In genomic region chr16:85303354-85303883, GRCh38 we compare ENCODE assay signal across 8 cellular contexts.
DNase-seq lines count a peak whose midpoint lies in the region; ATAC-seq and TF ChIP-seq lines count a peak whose summit lies in the region.

No MANE protein-coding gene starts in this region.

- H3K4me3 ChIP-seq in GM23248: no peak overlapping the region

- no peaks in the 10 kb centered on the region for H3K9me2 ChIP-seq in GM23248 (ENCODE audit: insufficient read depth)

- peak; percentile 61 for DNase-seq in GM23248
- peak; percentile 68 for DNase-seq in RWPE1 (ENCODE audit: low spot score)
- DNase-seq in activated effector memory CD4-positive, alpha-beta T cell treated with anti-CD3 and anti-CD28 coated beads, Interleukin-2, amount 50 U/mL, for 16 hours: peak; percentile 90
- peak; percentile 78 for DNase-seq in Right ventricle myocardium superior
- peak; percentile 85 for DNase-seq in sciatic nerve (ENCODE audit: low spot score)
- no peak for DNase-seq in dedifferentiated amniotic fluid mesenchymal stem cell (ENCODE audit: extremely low spot score)
- no peak for DNase-seq in DMS 273 (lab: John Stamatoyannopoulos, UW; ENCODE audit: unreplicated experiment)

- H3K4me1 ChIP-seq in GM23248 (ENCODE audit: insufficient read depth): peaks cover 20% of the 10 kb centered on the region

- intact Hi-C loops in Right ventricle myocardium superior (cut with DNase I) (no loop called here), sciatic nerve (cut with DNase I) (loop anchor here (5.0 to 10.0 kb wide), 2 partner anchors 124 to 311 kb away; partner anchors contain the start of gene GSE1)

- POLR2A ChIA-PET in RWPE1 (lab: Yijun Ruan, JAX; ENCODE audit: low non-redundant PET): no interaction called here

- in situ Hi-C loops in GM23248 (cut with MboI): no loop called here

- no peaks in the 10 kb centered on the region for H3K9me3 ChIP-seq in GM23248 (ENCODE audit: low read depth)

- peaks cover 11% of the 10 kb centered on the region; the same call in 1 of the 2 replicates for H3F3A ChIP-seq in GM23248 (ENCODE audit: insufficient read depth)

- ATAC-seq in Right ventricle myocardium superior (ENCODE audit: poor library complexity) (peak; percentile 49), sciatic nerve (peak; percentile 33), GM18868 (IDR thresholded peaks at IDR 0.05; ENCODE audit: unreplicated experiment) (no peak)

- H4K20me1 ChIP-seq in GM23248 (ENCODE audit: insufficient read depth): no peaks in the 10 kb centered on the region

- no peaks in the 10 kb centered on the region for H3K36me3 ChIP-seq in GM23248 (ENCODE audit: low read depth)

- H2AFZ ChIP-seq in GM23248: no peak overlapping the region

- no peaks in the 10 kb centered on the region for H3K27me3 ChIP-seq in GM23248 (replicated peaks; ENCODE audit: insufficient read depth)

- peaks cover 72% of the 10 kb centered on the region for H3K79me2 ChIP-seq in GM23248 (ENCODE audit: insufficient read depth)

- TF ChIP-seq CTCF in RWPE1 (conservative IDR thresholded peaks at IDR 0.05; ENCODE audit: low read depth): peak; percentile 97

- CTCF ChIA-PET in RWPE1 (lab: Yijun Ruan, JAX): interaction anchor here (0.6 to 1.6 kb wide), 4 partner anchors 51 to 125 kb away, joined by 3 to 7 read pairs (median 4); no protein-coding TSS in a partner anchor

- no peak overlapping the region for H3K4me2 ChIP-seq in GM23248 (ENCODE audit: unreplicated experiment)

- whole genome bisulfite sequencing in GM23248 (ENCODE audit: low coverage in 1 of 2, low lambda C conversion rate in 2 of 2, missing lambda C conversion rate in 2 of 2), 2 experiments: 68 to 69% methylated on average over 34 of the region's 36 CpGs

- H3K9ac ChIP-seq in GM23248: no peak overlapping the region

- H3K27ac ChIP-seq in GM23248: no peak overlapping the region
- no peak overlapping the region for H3K27ac ChIP-seq in RWPE1

Comparison
In these comparisons a context has a peak if more than half of its experiments do, and no peak if none do; other contexts are left out.
1. DNase-seq: peak in GM23248 (single experiment), RWPE1 (single experiment), activated effector memory CD4-positive, alpha-beta T cell treated with anti-CD3 and anti-CD28 coated beads, Interleukin-2, amount 50 U/mL, for 16 hours (single experiment), Right ventricle myocardium superior (single experiment) and sciatic nerve (single experiment); none in dedifferentiated amniotic fluid mesenchymal stem cell (single experiment) and DMS 273 (single experiment).